Comparison of ENCODE assay signal across 8 cellular contexts in genomic region chr6:116764557-116764960, GRCh38. TPM values are rescaled to one million over a fixed set of nuclear protein-coding genes. Genes with fewer than 3 reads are reported as not detected.
A peak's percentile ranks its signal among the peaks of the same experiment; 100 is the strongest.
DNase-seq lines count a peak whose midpoint lies in the region; ATAC-seq and TF ChIP-seq lines count a peak whose summit lies in the region.

No MANE protein-coding gene starts in this region.

- H3K9ac ChIP-seq in iPS-15b (ENCODE audit: low read depth, low read length), result peak overlapping the region; percentile 66

- H3K36me3 ChIP-seq in GM06990 (ENCODE audit: control insufficient read depth, insufficient read depth, low read length) (no peaks in the 10 kb centered on the region), iPS-15b (ENCODE audit: control insufficient read depth, insufficient read depth, low read length) (no peaks in the 10 kb centered on the region)

- intact Hi-C loops in sciatic nerve (cut with DNase I), result no loop called here

- peaks cover 6% of the 10 kb centered on the region for H3K4me1 ChIP-seq in iPS-15b (ENCODE audit: control insufficient read depth, insufficient read depth, low read length)

- DNase-seq in GM06990 (ENCODE audit: extremely low read depth, insufficient read length) (peak; percentile 1), astrocyte of the cerebellum (ENCODE audit: low read depth) (no peak), sciatic nerve (ENCODE audit: low spot score) (peak; percentile 60), T1000 (lab: John Stamatoyannopoulos, UW) (no peak), COLO829 (ENCODE audit: low spot score) (no peak)
- no peak for DNase-seq in stimulated activated CD8-positive, alpha-beta memory T cell treated with anti-CD3 and anti-CD28 coated beads, Interleukin-4, amount 100 ng/mL, for 48 hours

- H3K4me3 ChIP-seq in GM06990 (replicated peaks; ENCODE audit: low read depth, low read length), result no peak overlapping the region
- H3K4me3 ChIP-seq in astrocyte of the cerebellum (ENCODE audit: low read depth, low read length), result peak overlapping the region; percentile 51
- H3K4me3 ChIP-seq in iPS-15b (ENCODE audit: low read depth, low read length), result peak overlapping the region; percentile 78

- no peaks in the 10 kb centered on the region; the same call in 1 of the 2 replicates for H3K27me3 ChIP-seq in GM06990 (replicated peaks; ENCODE audit: control insufficient read depth, insufficient read depth, low read length)
- peaks cover 35% of the 10 kb centered on the region for H3K27me3 ChIP-seq in iPS-15b (ENCODE audit: control insufficient read depth, insufficient read depth, low read length)

- in situ Hi-C loops in astrocyte of the cerebellum (cut with HindIII; ENCODE audit: low sequenced_read_pairs), result no loop called here

- ATAC-seq in sciatic nerve (peak; percentile 47), HG03521 (IDR thresholded peaks at IDR 0.05; ENCODE audit: unreplicated experiment) (no peak)

- TF ChIP-seq CTCF in GM06990 (IDR thresholded peaks at IDR 0.05; ENCODE audit: insufficient read depth, low read length, poor library complexity, severe bottlenecking), result no peak
- no peak for TF ChIP-seq CTCF in astrocyte of the cerebellum (IDR thresholded peaks at IDR 0.05; ENCODE audit: low read depth, low read length, missing control alignments)

- no peaks in the 10 kb centered on the region for H3K9me3 ChIP-seq in iPS-15b (ENCODE audit: control insufficient read depth, insufficient read depth, low read length)

RNA-seq across cellular contexts. Expression of gene FAM162B, which starts 1.0 kb away (rescaled TPM):
- 8.9 TPM for total RNA-seq in sciatic nerve

Comparison
In these comparisons a context has a peak if more than half of its experiments do, and no peak if none do; other contexts are left out.
1. DNase-seq: peak in GM06990 (single experiment) and sciatic nerve (single experiment); none in astrocyte of the cerebellum (single experiment), T1000 (single experiment), stimulated activated CD8-positive, alpha-beta memory T cell treated with anti-CD3 and anti-CD28 coated beads, Interleukin-4, amount 100 ng/mL, for 48 hours (single experiment) and COLO829 (single experiment).